Comparison of ENCODE assay signal across 1 cellular context in the genomic region with DNA sequence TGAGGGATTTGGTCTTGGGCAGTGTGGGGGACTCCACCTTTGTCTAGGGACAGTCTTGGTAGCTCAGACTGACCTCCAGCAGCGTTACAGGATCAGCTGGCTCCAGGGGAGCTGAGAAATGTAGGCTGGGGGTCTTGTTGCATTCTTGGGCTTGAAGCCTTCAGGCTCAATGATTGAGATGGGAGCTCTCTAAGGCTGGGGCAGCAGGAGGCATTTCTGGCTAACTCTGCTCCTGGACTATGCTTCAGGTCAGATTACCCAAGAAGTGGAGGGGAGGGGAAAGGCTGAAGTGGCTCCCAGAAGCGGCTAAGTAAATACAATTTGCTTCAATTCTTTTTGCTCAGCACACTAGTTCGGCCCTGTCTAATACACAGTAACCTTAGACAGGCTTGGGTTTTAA.
TF ChIP-seq lines count a peak whose summit lies in the region.

No MANE protein-coding gene starts in this region.

TF ChIP-seq in SK-N-SH, 30 proteins besides CTCF, POLR2A, EP300 and RAD21 (continued from another document):
- TF ChIP-seq TCF12 (IDR thresholded peaks at IDR 0.05) (no peak), NRF1 (IDR thresholded peaks at IDR 0.05; ENCODE audit: low read depth, low read length) (no peak)
- TF ChIP-seq, protein P1, sequence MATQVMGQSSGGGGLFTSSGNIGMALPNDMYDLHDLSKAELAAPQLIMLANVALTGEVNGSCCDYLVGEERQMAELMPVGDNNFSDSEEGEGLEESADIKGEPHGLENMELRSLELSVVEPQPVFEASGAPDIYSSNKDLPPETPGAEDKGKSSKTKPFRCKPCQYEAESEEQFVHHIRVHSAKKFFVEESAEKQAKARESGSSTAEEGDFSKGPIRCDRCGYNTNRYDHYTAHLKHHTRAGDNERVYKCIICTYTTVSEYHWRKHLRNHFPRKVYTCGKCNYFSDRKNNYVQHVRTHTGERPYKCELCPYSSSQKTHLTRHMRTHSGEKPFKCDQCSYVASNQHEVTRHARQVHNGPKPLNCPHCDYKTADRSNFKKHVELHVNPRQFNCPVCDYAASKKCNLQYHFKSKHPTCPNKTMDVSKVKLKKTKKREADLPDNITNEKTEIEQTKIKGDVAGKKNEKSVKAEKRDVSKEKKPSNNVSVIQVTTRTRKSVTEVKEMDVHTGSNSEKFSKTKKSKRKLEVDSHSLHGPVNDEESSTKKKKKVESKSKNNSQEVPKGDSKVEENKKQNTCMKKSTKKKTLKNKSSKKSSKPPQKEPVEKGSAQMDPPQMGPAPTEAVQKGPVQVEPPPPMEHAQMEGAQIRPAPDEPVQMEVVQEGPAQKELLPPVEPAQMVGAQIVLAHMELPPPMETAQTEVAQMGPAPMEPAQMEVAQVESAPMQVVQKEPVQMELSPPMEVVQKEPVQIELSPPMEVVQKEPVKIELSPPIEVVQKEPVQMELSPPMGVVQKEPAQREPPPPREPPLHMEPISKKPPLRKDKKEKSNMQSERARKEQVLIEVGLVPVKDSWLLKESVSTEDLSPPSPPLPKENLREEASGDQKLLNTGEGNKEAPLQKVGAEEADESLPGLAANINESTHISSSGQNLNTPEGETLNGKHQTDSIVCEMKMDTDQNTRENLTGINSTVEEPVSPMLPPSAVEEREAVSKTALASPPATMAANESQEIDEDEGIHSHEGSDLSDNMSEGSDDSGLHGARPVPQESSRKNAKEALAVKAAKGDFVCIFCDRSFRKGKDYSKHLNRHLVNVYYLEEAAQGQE (IDR thresholded peaks at IDR 0.05; ENCODE audit: low read depth, low read length), result no peak
